1 cellular context compared by ENCODE assay signal in the genomic region with DNA sequence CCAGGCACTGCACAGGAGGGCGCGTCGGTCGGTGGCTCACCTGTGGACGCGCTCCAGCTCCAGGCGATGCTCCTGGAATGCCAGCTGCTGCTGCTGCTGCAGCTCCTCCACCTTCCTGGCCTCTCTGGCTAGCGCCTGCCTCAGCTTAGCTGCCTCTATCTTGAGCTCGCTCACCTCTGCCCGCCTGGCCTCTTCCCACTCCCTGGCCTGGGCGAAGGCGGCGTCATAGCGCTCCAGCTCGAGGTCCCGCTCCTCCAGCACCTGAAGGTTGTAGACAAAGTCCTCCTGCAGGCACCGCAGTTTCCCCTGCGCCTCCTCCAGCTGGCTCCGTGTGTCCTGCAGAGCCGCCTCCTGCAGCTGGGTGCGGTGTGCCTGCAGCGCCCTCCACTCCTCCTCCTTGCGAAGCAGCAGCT.
TF ChIP-seq lines count a peak whose summit lies in the region.

No MANE protein-coding gene starts in this region.

TF ChIP-seq in HepG2, 621 proteins besides CTCF, POLR2A, EP300 and RAD21:
- TF ChIP-seq, protein P1, sequence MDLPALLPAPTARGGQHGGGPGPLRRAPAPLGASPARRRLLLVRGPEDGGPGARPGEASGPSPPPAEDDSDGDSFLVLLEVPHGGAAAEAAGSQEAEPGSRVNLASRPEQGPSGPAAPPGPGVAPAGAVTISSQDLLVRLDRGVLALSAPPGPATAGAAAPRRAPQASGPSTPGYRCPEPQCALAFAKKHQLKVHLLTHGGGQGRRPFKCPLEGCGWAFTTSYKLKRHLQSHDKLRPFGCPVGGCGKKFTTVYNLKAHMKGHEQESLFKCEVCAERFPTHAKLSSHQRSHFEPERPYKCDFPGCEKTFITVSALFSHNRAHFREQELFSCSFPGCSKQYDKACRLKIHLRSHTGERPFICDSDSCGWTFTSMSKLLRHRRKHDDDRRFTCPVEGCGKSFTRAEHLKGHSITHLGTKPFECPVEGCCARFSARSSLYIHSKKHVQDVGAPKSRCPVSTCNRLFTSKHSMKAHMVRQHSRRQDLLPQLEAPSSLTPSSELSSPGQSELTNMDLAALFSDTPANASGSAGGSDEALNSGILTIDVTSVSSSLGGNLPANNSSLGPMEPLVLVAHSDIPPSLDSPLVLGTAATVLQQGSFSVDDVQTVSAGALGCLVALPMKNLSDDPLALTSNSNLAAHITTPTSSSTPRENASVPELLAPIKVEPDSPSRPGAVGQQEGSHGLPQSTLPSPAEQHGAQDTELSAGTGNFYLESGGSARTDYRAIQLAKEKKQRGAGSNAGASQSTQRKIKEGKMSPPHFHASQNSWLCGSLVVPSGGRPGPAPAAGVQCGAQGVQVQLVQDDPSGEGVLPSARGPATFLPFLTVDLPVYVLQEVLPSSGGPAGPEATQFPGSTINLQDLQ (CRISPR knock-in tag; IDR thresholded peaks at IDR 0.05), result no peak
- TF ChIP-seq MAF1 (CRISPR knock-in tag; IDR thresholded peaks at IDR 0.05; ENCODE audit: borderline replicate concordance), result no peak
- peak; percentile 40; the same call in 1 of the 2 replicates for TF ChIP-seq ZBTB38 (CRISPR knock-in tag; IDR thresholded peaks at IDR 0.05)
- TF ChIP-seq AGO2 (optimal IDR thresholded peaks at IDR 0.05; ENCODE audit: low read depth, low read length), result peak; percentile 27
- TF ChIP-seq ZNF180 (CRISPR knock-in tag; IDR thresholded peaks at IDR 0.05; ENCODE audit: borderline replicate concordance, low read depth), result no peak
- TF ChIP-seq, protein P2, sequence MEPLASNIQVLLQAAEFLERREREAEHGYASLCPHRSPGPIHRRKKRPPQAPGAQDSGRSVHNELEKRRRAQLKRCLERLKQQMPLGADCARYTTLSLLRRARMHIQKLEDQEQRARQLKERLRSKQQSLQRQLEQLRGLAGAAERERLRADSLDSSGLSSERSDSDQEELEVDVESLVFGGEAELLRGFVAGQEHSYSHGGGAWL (CRISPR knock-in tag; IDR thresholded peaks at IDR 0.05), result 0 out of 2 replicates have a peak, but pooled peaks have one; percentile 27
